1 cellular context compared by ENCODE assay signal in genomic region chr19:44093931-44094765, GRCh38.
TF ChIP-seq lines count a peak whose summit lies in the region.

ZNF224 (plus strand) TSS chr19:44094361; CDS start chr19:44097874, 3,513 bp downstream.

TF ChIP-seq in HepG2, 621 proteins besides CTCF, POLR2A, EP300 and RAD21 (continued from another document and continues in another):
- TF ChIP-seq ZNF275 (CRISPR knock-in tag; IDR thresholded peaks at IDR 0.05; ENCODE audit: borderline replicate concordance) (no peak), ONECUT2 (CRISPR knock-in tag; IDR thresholded peaks at IDR 0.05) (0 out of 2 replicates have a peak, but pooled peaks have one; percentile 15), RERE (CRISPR knock-in tag; IDR thresholded peaks at IDR 0.05; ENCODE audit: low read depth) (no peak), KAT8 (CRISPR knock-in tag; IDR thresholded peaks at IDR 0.05) (peak; percentile 87; the same call in 1 of the 2 replicates), SKIL (CRISPR knock-in tag; IDR thresholded peaks at IDR 0.05; ENCODE audit: borderline replicate concordance) (no peak), ZNF333 (CRISPR knock-in tag; IDR thresholded peaks at IDR 0.05; ENCODE audit: borderline replicate concordance) (0 out of 2 replicates have a peak, but pooled peaks have one; percentile 60), ZNF501 (CRISPR knock-in tag; IDR thresholded peaks at IDR 0.05) (peak; percentile 90), ZNF557 (CRISPR knock-in tag; IDR thresholded peaks at IDR 0.05) (peak; percentile 69; the same call in 1 of the 2 replicates), ZBTB4 (CRISPR knock-in tag; IDR thresholded peaks at IDR 0.05; ENCODE audit: borderline replicate concordance) (no peak), EED (CRISPR knock-in tag; IDR thresholded peaks at IDR 0.05) (no peak), SNAPC2 (CRISPR knock-in tag; IDR thresholded peaks at IDR 0.05) (0 out of 2 replicates have a peak, but pooled peaks have one; percentile 68), ZNF775 (CRISPR knock-in tag; IDR thresholded peaks at IDR 0.05; ENCODE audit: borderline replicate concordance) (no peak), ZNF619 (CRISPR knock-in tag; IDR thresholded peaks at IDR 0.05) (no peak), DRAP1 (CRISPR knock-in tag; IDR thresholded peaks at IDR 0.05) (peak; percentile 72), ZNF629 (CRISPR knock-in tag; conservative IDR thresholded peaks at IDR 0.05) (0 out of 2 replicates have a peak, but pooled peaks have one; percentile 25), ATF1 (CRISPR knock-in tag; IDR thresholded peaks at IDR 0.05) (peak; percentile 60), MAFF (IDR thresholded peaks at IDR 0.05; ENCODE audit: low read depth, low read length) (no peak), ZBTB8A (CRISPR knock-in tag; IDR thresholded peaks at IDR 0.05; ENCODE audit: borderline replicate concordance, low read depth) (no peak), JARID2 (CRISPR knock-in tag; IDR thresholded peaks at IDR 0.05; ENCODE audit: insufficient replicate concordance) (no peak), ZNF550 (CRISPR knock-in tag; IDR thresholded peaks at IDR 0.05; ENCODE audit: borderline replicate concordance) (no peak), SUZ12 (IDR thresholded peaks at IDR 0.05; ENCODE audit: low read depth, low read length) (peak; percentile 87), ZNF879 (CRISPR knock-in tag; IDR thresholded peaks at IDR 0.05) (no peak), PPARG (CRISPR knock-in tag; conservative IDR thresholded peaks at IDR 0.05) (no peak), BRCA1 (CRISPR knock-in tag; IDR thresholded peaks at IDR 0.05) (0 out of 2 replicates have a peak, but pooled peaks have one; percentile 54), CAMTA2 (CRISPR knock-in tag; IDR thresholded peaks at IDR 0.05; ENCODE audit: borderline replicate concordance) (no peak), ZMYM4 (CRISPR knock-in tag; IDR thresholded peaks at IDR 0.05) (peak; percentile 60), ZSCAN25 (CRISPR knock-in tag; IDR thresholded peaks at IDR 0.05) (no peak), GMEB2 (CRISPR knock-in tag; IDR thresholded peaks at IDR 0.05; ENCODE audit: low read depth) (no peak), DMTF1 (CRISPR knock-in tag; IDR thresholded peaks at IDR 0.05) (no peak), ZBTB7B (CRISPR knock-in tag; IDR thresholded peaks at IDR 0.05) (no peak; the same call in 1 of the 2 replicates), ZMAT5 (CRISPR knock-in tag; IDR thresholded peaks at IDR 0.05; ENCODE audit: borderline replicate concordance, low read depth) (no peak), MBNL3 (CRISPR knock-in tag; conservative IDR thresholded peaks at IDR 0.05) (no peak), MIER3 (CRISPR knock-in tag; IDR thresholded peaks at IDR 0.05; ENCODE audit: borderline replicate concordance) (no peak), MYNN (CRISPR knock-in tag; IDR thresholded peaks at IDR 0.05; ENCODE audit: low read depth) (no peak), CREB1 (IDR thresholded peaks at IDR 0.05) (peak; percentile 45; the same call in 1 of the 2 replicates), CREB1 (CRISPR knock-in tag; IDR thresholded peaks at IDR 0.05) (peak; percentile 81), ZNF33A (CRISPR knock-in tag; IDR thresholded peaks at IDR 0.05; ENCODE audit: borderline replicate concordance) (peak; percentile 55; the same call in 1 of the 2 replicates), ERF (CRISPR knock-in tag; IDR thresholded peaks at IDR 0.05) (peak; percentile 71), ZBTB1 (CRISPR knock-in tag; IDR thresholded peaks at IDR 0.05; ENCODE audit: borderline replicate concordance) (no peak), HOXD1 (CRISPR knock-in tag; IDR thresholded peaks at IDR 0.05) (peak; percentile 61; the same call in 1 of the 2 replicates), ZNF260 (CRISPR knock-in tag; IDR thresholded peaks at IDR 0.05; ENCODE audit: borderline replicate concordance, low read depth) (no peak), ZNF143 (CRISPR knock-in tag; IDR thresholded peaks at IDR 0.05) (peak; percentile 96), MNT (IDR thresholded peaks at IDR 0.05) (no peak), SOX5 (CRISPR knock-in tag; IDR thresholded peaks at IDR 0.05; ENCODE audit: borderline replicate concordance) (peak; percentile 42; the same call in 1 of the 2 replicates), PTBP1 (IDR thresholded peaks at IDR 0.05; ENCODE audit: low read depth, low read length, poor library complexity, severe bottlenecking) (no peak), ZNF709 (CRISPR knock-in tag; IDR thresholded peaks at IDR 0.05) (no peak)
